ENCODE assay signal across 8 cellular contexts in the genomic region with DNA sequence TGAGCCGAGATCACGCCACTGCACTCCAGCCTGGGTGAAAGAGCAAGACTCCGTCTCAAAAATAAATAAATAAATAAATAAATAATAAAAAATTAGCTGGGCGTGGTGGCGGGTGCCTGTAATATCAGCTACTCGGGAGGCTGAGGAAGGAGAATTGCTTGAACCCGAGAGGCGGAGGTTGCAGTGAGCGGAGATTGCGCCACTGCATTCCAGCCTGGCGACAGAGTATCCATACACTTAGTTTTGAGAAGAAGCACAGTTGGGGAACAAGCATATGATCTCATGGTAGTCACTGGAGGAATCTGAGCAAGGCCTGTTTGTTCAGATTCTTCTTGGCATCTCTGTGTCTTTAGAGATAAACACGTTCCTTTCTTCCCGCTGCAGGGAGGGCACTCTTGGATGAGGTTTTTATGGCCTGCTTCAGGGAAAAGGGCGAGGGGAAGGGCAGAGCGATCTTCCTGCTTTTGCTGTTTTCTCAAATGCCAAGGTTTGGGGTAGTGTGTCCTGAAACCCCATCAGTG. TPM values are rescaled to one million over a fixed set of nuclear protein-coding genes. Genes with fewer than 3 reads are reported as not detected.
DNase-seq lines count a peak whose midpoint lies in the region; ATAC-seq and TF ChIP-seq lines count a peak whose summit lies in the region.
"Not testable (repeated sequence)": the region's sequence is repeated elsewhere in the genome, so short reads cannot be mapped to it uniquely, and the experiment has no call there.

No MANE protein-coding gene starts in this region.

- not testable (repeated sequence) for H3K4me2 ChIP-seq in GM23338; Karpas-422 (ENCODE audit: low read depth, low read length, poor library complexity, severe bottlenecking); mesendoderm (ENCODE audit: low read length)

- ATAC-seq in GM23338, result not testable (repeated sequence)

- H3K9me3 Mint-ChIP-seq in GM23338, result not testable (repeated sequence)

- not testable (repeated sequence) for H3K4me1 Mint-ChIP-seq in GM23338

- not testable (repeated sequence) for H3K9me3 ChIP-seq in Karpas-422 (ENCODE audit: low read length)

- not testable (repeated sequence) for H2AK5ac ChIP-seq in mesendoderm (ENCODE audit: low read length)

- WGBS in mesendoderm (ENCODE audit: extremely low coverage, insufficient coverage, low lambda C conversion rate), result no CpG with 5 or more reads among the region's 15 CpGs

- not testable (repeated sequence) for H3K18ac ChIP-seq in mesendoderm (ENCODE audit: low read length)

- H2AFZ ChIP-seq in GM23338, result peak overlapping the region; percentile 9; the same call in 1 of the 2 replicates
- not testable (repeated sequence) for H2AFZ ChIP-seq in Karpas-422 (ENCODE audit: low read length)

- not testable (repeated sequence) for H3K4me3 ChIP-seq in AG10803 (ENCODE audit: low read length); GM23338; Karpas-422 (ENCODE audit: low read length); choroid plexus epithelial cell (ENCODE audit: low read depth, low read length); fibroblast of mammary gland (ENCODE audit: control insufficient read depth, low read depth, low read length); mesendoderm (ENCODE audit: low read length)

- H3K4me3 Mint-ChIP-seq in GM23338, result not testable (repeated sequence)

- not testable (repeated sequence) for H4K20me1 ChIP-seq in GM23338 (replicated peaks; ENCODE audit: insufficient read depth); Karpas-422 (ENCODE audit: insufficient read depth, low read depth, low read length)

- H3K9me2 ChIP-seq in GM23338 (ENCODE audit: insufficient read depth); Karpas-422 (replicated peaks; ENCODE audit: insufficient read depth, low read length): not testable (repeated sequence)

- not testable (repeated sequence) for H3F3A ChIP-seq in GM23338 (replicated peaks; ENCODE audit: low read depth)

- H2BK5ac ChIP-seq in mesendoderm (ENCODE audit: low read length), result not testable (repeated sequence)

- not testable (repeated sequence) for H4K5ac ChIP-seq in mesendoderm (ENCODE audit: low read length)

- H3K79me1 ChIP-seq in mesendoderm (ENCODE audit: low read length), result not testable (repeated sequence)

- not testable (repeated sequence) for H3K56ac ChIP-seq in mesendoderm (ENCODE audit: low read length)

- not testable (repeated sequence) for H3K4me1 ChIP-seq in GM23338 (ENCODE audit: insufficient read depth); Karpas-422 (ENCODE audit: low read length); mesendoderm (ENCODE audit: control insufficient read depth, low read depth, low read length)

- H2BK15ac ChIP-seq in mesendoderm (replicated peaks; ENCODE audit: low read depth), result not testable (repeated sequence)

- not testable (repeated sequence) for H3K27ac Mint-ChIP-seq in GM23338

- not testable (repeated sequence) for H2BK120ac ChIP-seq in mesendoderm (ENCODE audit: low read depth, low read length)

- H3K36me3 Mint-ChIP-seq in GM23338 (ENCODE audit: low read depth), result not testable (repeated sequence)

- not testable (repeated sequence) for H3K27me3 Mint-ChIP-seq in GM23338 (ENCODE audit: insufficient read depth, low read depth, poor library complexity)

- DNase-seq in AG10803 (ENCODE audit: low read depth) (peak; percentile 18), EL (peak; percentile 41), Karpas-422 (peak; percentile 35), choroid plexus epithelial cell (ENCODE audit: low read depth) (peak; percentile 28), fibroblast of mammary gland (ENCODE audit: low read depth) (peak; percentile 31), iris pigment epithelial cell (ENCODE audit: low read depth) (peak; percentile 24), mesendoderm (peak; percentile 22)
- not testable (repeated sequence) for DNase-seq in GM23338 (ENCODE audit: low spot score)

- H3K79me2 ChIP-seq in GM23338 (replicated peaks; ENCODE audit: insufficient read depth); Karpas-422 (ENCODE audit: low read length); mesendoderm (ENCODE audit: control insufficient read depth, insufficient read depth, low read length): not testable (repeated sequence)

- H4K8ac ChIP-seq in mesendoderm (ENCODE audit: low read depth, low read length), result not testable (repeated sequence)

- H3K27me3 ChIP-seq in GM23338 (ENCODE audit: insufficient read depth); Karpas-422 (ENCODE audit: low read length); mesendoderm (ENCODE audit: insufficient read depth, low read length, poor library complexity): not testable (repeated sequence)

- not testable (repeated sequence) for H3K9ac ChIP-seq in Karpas-422 (ENCODE audit: low read length); mesendoderm (ENCODE audit: low read length)

- H3K36me3 ChIP-seq in GM23338 (ENCODE audit: insufficient read depth); Karpas-422 (ENCODE audit: insufficient read depth, low read length); mesendoderm (ENCODE audit: control insufficient read depth, insufficient read depth, low read length): not testable (repeated sequence)

- H3K27ac ChIP-seq in GM23338 (ENCODE audit: low read depth); Karpas-422 (ENCODE audit: low read length); mesendoderm (ENCODE audit: low read depth, low read length): not testable (repeated sequence)

- H3K23ac ChIP-seq in mesendoderm (ENCODE audit: low read length), result not testable (repeated sequence)

- not testable (repeated sequence) for TF ChIP-seq CTCF in AG10803 (conservative IDR thresholded peaks at IDR 0.05; ENCODE audit: low read length); GM23338 (conservative IDR thresholded peaks at IDR 0.05; ENCODE audit: low read depth in 2 of 2); choroid plexus epithelial cell (conservative IDR thresholded peaks at IDR 0.05; ENCODE audit: low read depth, low read length); fibroblast of mammary gland (conservative IDR thresholded peaks at IDR 0.05; ENCODE audit: control insufficient read depth, insufficient read depth, low read depth, low read length)

- not testable (repeated sequence) for H3K4ac ChIP-seq in mesendoderm (ENCODE audit: low read depth, low read length)

RNA-seq across cellular contexts. Expression of gene DENND1A, which starts 15.6 kb away (rescaled TPM):
- total RNA-seq in GM23338 (2014; rRNA removed; shearing (Covaris generic)), result 27.7 and 28.7 TPM in 2 replicates
- 12.5 and 13.1 TPM in 2 replicates for polyA plus RNA-seq in GM23338 (2016; fragmentation: Nextera tagmentation; extraction: Ambion mirVana)
- 13.0 and 50.1 TPM in 2 replicates for total RNA-seq in Karpas-422 (2014; rRNA removed; shearing (Covaris generic); ENCODE audit: low replicate concordance)
- 10.8 TPM for polyA plus RNA-seq in mesendoderm (2013, experiment 1 of 2)
- polyA plus RNA-seq in mesendoderm (2013, experiment 2 of 2), result 11.3 TPM
